In the genomic region with DNA sequence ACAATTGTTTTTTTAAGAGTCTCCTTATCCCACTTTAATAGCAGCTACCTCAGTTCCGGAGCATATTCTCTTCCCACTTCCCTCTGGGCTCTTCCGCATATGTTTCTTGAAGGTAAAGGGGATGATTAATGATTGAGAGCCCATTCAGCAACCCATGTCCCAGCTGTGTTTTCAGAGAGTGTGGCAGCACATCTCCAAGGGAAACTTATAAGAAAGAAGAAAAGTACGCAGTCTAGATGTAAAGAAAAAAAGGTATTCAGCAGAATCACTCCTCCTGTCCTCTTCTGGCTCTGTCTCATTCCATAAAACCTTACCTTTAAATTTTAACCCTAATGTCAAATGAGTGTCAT, we compare ENCODE assay signal across 9 cellular contexts. TPM values are rescaled to one million over a fixed set of nuclear protein-coding genes. Genes with fewer than 3 reads are reported as not detected.
DNase-seq lines count a peak whose midpoint lies in the region; ATAC-seq, FAIRE-seq and TF ChIP-seq lines count a peak whose summit lies in the region.
"Had no signal": no experiment of that assay in that cellular context is flagged by ENCODE, and none has a peak within 500 bp of the region (broad histone marks: within the 10 kb centered on the region; RNA-seq: fewer than 3 reads in every experiment).

No MANE protein-coding gene starts in this region.

- H3K27me3 ChIP-seq in psoas muscle (ENCODE audit: insufficient read depth in 3 of 3, low read length in 2 of 3) (no peaks in the 10 kb centered on the region), HAP-1 (ENCODE audit: low read depth) (no peaks in the 10 kb centered on the region)

- no peaks in the 10 kb centered on the region for H3K9me3 Mint-ChIP-seq in central memory CD8-positive, alpha-beta T cell

- intact Hi-C loops in psoas muscle (cut with DNase I) = no loop called here

- H3K9me3 ChIP-seq in psoas muscle = no peaks in the 10 kb centered on the region
- H3K9me3 ChIP-seq in HAP-1 = no peaks in the 10 kb centered on the region

- H3K4me1 ChIP-seq in psoas muscle (no peaks in the 10 kb centered on the region), HAP-1 (no peaks in the 10 kb centered on the region)

- H3K36me3 Mint-ChIP-seq in central memory CD8-positive, alpha-beta T cell (ENCODE audit: insufficient read depth) = peaks cover 10% of the 10 kb centered on the region

- H3K4me1 Mint-ChIP-seq in central memory CD8-positive, alpha-beta T cell = peaks cover 13% of the 10 kb centered on the region
- H3K4me1 Mint-ChIP-seq: neural crest cell had no signal

- peak overlapping the region; percentile 91 for H3K27ac Mint-ChIP-seq in central memory CD8-positive, alpha-beta T cell (ENCODE audit: low read depth)

- H3K36me3 ChIP-seq in psoas muscle (ENCODE audit: insufficient read depth in 1 of 2, low read depth in 1 of 2) = no peaks in the 10 kb centered on the region
- H3K36me3 ChIP-seq in HAP-1 (replicated peaks) = no peaks in the 10 kb centered on the region

- peak overlapping the region; percentile 84 for H3K4me3 Mint-ChIP-seq in central memory CD8-positive, alpha-beta T cell
- H3K4me3 Mint-ChIP-seq: neural crest cell had no signal

- no peaks in the 10 kb centered on the region for H3K27me3 Mint-ChIP-seq in central memory CD8-positive, alpha-beta T cell

- no peak for DNase-seq in central memory CD8-positive, alpha-beta T cell (ENCODE audit: low spot score in 2 of 2)
- DNase-seq in psoas muscle (no peak), HAP-1 (ENCODE audit: low spot score in 2 of 2) (no peak), H54 (ENCODE audit: insufficient read length, low spot score) (no peak)
- no peak for DNase-seq in stimulated activated CD4-positive, alpha-beta T cell treated with anti-CD3 and anti-CD28 coated beads, Interleukin-12 subunit alpha, Interleukin-12 subunit beta, amount 100 ng/mL, for 4 hours
- DNase-seq in stimulated activated naive CD4-positive, alpha-beta T cell treated with Interleukin-2 at 50 U/mL for 16 hours (lab: John Stamatoyannopoulos, UW) = no peak

- TF ChIP-seq POLR2A in H54 (IDR thresholded peaks at IDR 0.05; ENCODE audit: low read depth, low read length) = no peak

- H3K4me3 ChIP-seq in psoas muscle = peak overlapping the region; percentile 78
- no peak overlapping the region for H3K4me3 ChIP-seq in HAP-1

- ATAC-seq in GM19328 (IDR thresholded peaks at IDR 0.05; ENCODE audit: unreplicated experiment) (peak; percentile 7), HG03095 (IDR thresholded peaks at IDR 0.05; ENCODE audit: unreplicated experiment) (peak; percentile 14), psoas muscle (peak; percentile 6 to 55 (median 14))
- peak; percentile 38 for ATAC-seq in central memory CD8-positive, alpha-beta T cell (replicated peaks; ENCODE audit: extremely low read depth, poor library complexity, severe bottlenecking)

- TF ChIP-seq CTCF in psoas muscle (IDR thresholded peaks at IDR 0.05) = no peak

- in situ Hi-C loops in HAP-1 (cut with MboI; ENCODE audit: low sequenced_read_pairs) = no loop called here

- no peak for FAIRE-seq in H54 (lab: Jason Lieb, UNC)

- WGBS in psoas muscle, 3 donors = 39 to 50% (median 41%) methylated on average over 3 of the region's 3 CpGs

- H3K27ac ChIP-seq in psoas muscle = peak overlapping the region; percentile 39

RNA-seq across cellular contexts. Expression of a gene that starts 9.7 kb away (rescaled TPM):
- total RNA-seq in psoas muscle = under 1 TPM in 3 of 4 donors, not detected in 1; 0.40 to 0.82 (median 0.60) TPM
- polyA plus RNA-seq in psoas muscle = under 1 TPM in 2 of 3 donors, not detected in 1; 0.15 to 0.30 TPM
- total RNA-seq: neural crest cell had no signal

RNA-seq across cellular contexts. Expression of a gene that starts 30.8 kb away (rescaled TPM):
- total RNA-seq in psoas muscle = 10 to 100 TPM in 3 of 4 donors, 1 to 10 TPM in 1; 9.9 to 20.0 (median 14.2) TPM
- polyA plus RNA-seq in psoas muscle = 10 to 100 TPM; 17.2 to 22.6 (median 18.0) TPM
